Comparison of ENCODE assay signal across 8 cellular contexts in genomic region chr9:133119461-133120342, GRCh38. TPM values are rescaled to one million over a fixed set of nuclear protein-coding genes. Genes with fewer than 3 reads are reported as not detected.
DNase-seq lines count a peak whose midpoint lies in the region; ATAC-seq, FAIRE-seq and TF ChIP-seq lines count a peak whose summit lies in the region.

No MANE protein-coding gene starts in this region.

- DNase-seq in activated T-cell treated with anti-CD3 and anti-CD28 coated beads, Interleukin-2, amount 50 U/mL, for 72 hours: no peak
- DNase-seq in activated T-cell treated with anti-CD3 and anti-CD28 coated beads for 4 hours: no peak
- no peak for DNase-seq in K562 (ENCODE audit: extremely low read depth in 1 of 4, low spot score in 3 of 4)
- DNase-seq in lower leg skin (ENCODE audit: low spot score in 2 of 2): peak in 1 of 2 donors; percentile 94
- no peak for DNase-seq in tibial artery
- no peak for DNase-seq in cortex of kidney (lab: John Stamatoyannopoulos, UW)

- TF ChIP-seq RAD21 in K562 (CRISPR knock-in tag; conservative IDR thresholded peaks at IDR 0.05 in 1 of 2, IDR thresholded peaks at IDR 0.05 in 1 of 2): no peak

- no peak overlapping the region for H3K27ac ChIP-seq in K562 (ENCODE audit: extremely low read depth, low read depth, low read length)
- peak overlapping the region; percentile 21 to 79 for H3K27ac ChIP-seq in tibial artery

- peaks cover 84% of the 10 kb centered on the region for H3K79me2 ChIP-seq in K562 (ENCODE audit: control insufficient read depth, insufficient read depth, low read length)

- BruUV-seq in K562 (replicated peaks; lab: Mats Ljungman, UMichigan): TSS peak; percentile 45

- no peaks in the 10 kb centered on the region for H3K9me3 Mint-ChIP-seq in activated T-cell treated with anti-CD3 and anti-CD28 coated beads, Interleukin-2, amount 50 U/mL, for 72 hours

- H4K20me1 ChIP-seq in K562 (replicated peaks; ENCODE audit: control insufficient read depth, insufficient read depth, low read length): peaks cover 16% of the 10 kb centered on the region

- no peaks in the 10 kb centered on the region for H3K27me3 ChIP-seq in K562 (ENCODE audit: control insufficient read depth in 2 of 2, insufficient read depth in 2 of 2, low read length in 2 of 2)
- H3K27me3 ChIP-seq in tibial artery: no peaks in the 10 kb centered on the region

- no peak overlapping the region for H2AFZ ChIP-seq in K562 (ENCODE audit: low read depth, low read length)

- H3K9me3 ChIP-seq in K562 (replicated peaks; ENCODE audit: control insufficient read depth, insufficient read depth, low read depth, low read length): no peaks in the 10 kb centered on the region
- no peaks in the 10 kb centered on the region for H3K9me3 ChIP-seq in tibial artery

- H3K27ac Mint-ChIP-seq in activated T-cell treated with anti-CD3 and anti-CD28 coated beads, Interleukin-2, amount 50 U/mL, for 72 hours: peak overlapping the region; percentile 6

- peaks cover 14% of the 10 kb centered on the region; the same call in 2 of the 3 replicates for H3K36me3 ChIP-seq in K562 (ENCODE audit: control insufficient read depth, insufficient read depth, low read length)
- no peaks in the 10 kb centered on the region for H3K36me3 ChIP-seq in tibial artery

- TF ChIP-seq CTCF in K562 (IDR thresholded peaks at IDR 0.05 in 2 of 3, conservative IDR thresholded peaks at IDR 0.05 in 1 of 3; ENCODE audit: insufficient read depth in 2 of 3, low read depth in 1 of 3, low read length in 3 of 3) (no peak), lower leg skin (IDR thresholded peaks at IDR 0.05) (no peak), tibial artery (IDR thresholded peaks at IDR 0.05) (no peak)

- POLR2A ChIA-PET in K562 (lab: Yijun Ruan, JAX): interaction anchor here (0.6 to 2.8 kb wide), 4 partner anchors 11 to 1037 kb away, joined by 3 to 12 read pairs (median 6); no protein-coding TSS in a partner anchor

- H3K4me3 ChIP-seq in K562: peak overlapping the region; percentile 63; the same call in 1 of the 2 replicates
- H3K4me3 ChIP-seq in lower leg skin (ENCODE audit: low read depth, poor library complexity, severe bottlenecking): peak overlapping the region; percentile 4
- peak overlapping the region; percentile 84 to 85 for H3K4me3 ChIP-seq in tibial artery

- peaks cover 51% of the 10 kb centered on the region for H3K4me1 Mint-ChIP-seq in activated T-cell treated with anti-CD3 and anti-CD28 coated beads, Interleukin-2, amount 50 U/mL, for 72 hours (ENCODE audit: low read depth)

- 86% methylated on average over 23 of the region's 30 CpGs for WGBS in K562 (ENCODE audit: insufficient coverage, low coverage, missing lambda C conversion rate)
- WGBS in lower leg skin, 2 donors: 16 to 20% methylated on average over 19 to 25 of the region's 30 CpGs

- no peak for FAIRE-seq in K562 (lab: Jason Lieb, UNC)

- H3K4me3 Mint-ChIP-seq in activated T-cell treated with anti-CD3 and anti-CD28 coated beads, Interleukin-2, amount 50 U/mL, for 72 hours: peak overlapping the region; percentile 67 to 79

- ATAC-seq in activated T-cell treated with anti-CD3 and anti-CD28 coated beads, Interleukin-2, amount 50 U/mL, for 72 hours (replicated peaks in 1 of 2): no peak
- ATAC-seq in K562: no peak
- ATAC-seq in HG03342 (IDR thresholded peaks at IDR 0.05; ENCODE audit: unreplicated experiment): no peak
- no peak for ATAC-seq in GM19328 (IDR thresholded peaks at IDR 0.05; ENCODE audit: unreplicated experiment)

- CTCF ChIA-PET in K562 (lab: Yijun Ruan, JAX; ENCODE audit: low intra/inter-chr PET ratio): no interaction called here

- no peaks in the 10 kb centered on the region for H3K9me1 ChIP-seq in K562 (ENCODE audit: control insufficient read depth, insufficient read depth, low read length)

- TF ChIP-seq POLR2A in K562 (conservative IDR thresholded peaks at IDR 0.05) (no peak), lower leg skin (IDR thresholded peaks at IDR 0.05) (no peak)

- no peaks in the 10 kb centered on the region for H3K36me3 Mint-ChIP-seq in activated T-cell treated with anti-CD3 and anti-CD28 coated beads, Interleukin-2, amount 50 U/mL, for 72 hours (ENCODE audit: insufficient read depth in 2 of 2)

- H3K4me1 ChIP-seq in K562 (replicated peaks in 1 of 2; ENCODE audit: control insufficient read depth in 2 of 2, insufficient read depth in 2 of 2, low read length in 2 of 2) (peaks cover 55 to 95% of the 10 kb centered on the region in 2 experiments), tibial artery (peaks cover 0 to 82% (median 42%) of the 10 kb centered on the region in 4 donors)

- intact Hi-C loops in K562 (cut with micrococcal nuclease) (no loop called here), lower leg skin (cut with DNase I; ENCODE audit: low total_unique reads) (no loop called here), tibial artery (cut with DNase I; ENCODE audit: low total_unique reads) (no loop called here)

- no peak for TF ChIP-seq EP300 in K562 (IDR thresholded peaks at IDR 0.05; ENCODE audit: low read length)

- no peaks in the 10 kb centered on the region for H3K27me3 Mint-ChIP-seq in activated T-cell treated with anti-CD3 and anti-CD28 coated beads, Interleukin-2, amount 50 U/mL, for 72 hours (ENCODE audit: low read depth)

- in situ Hi-C loops in K562 (cut with MboI): no loop called here

- peak overlapping the region; percentile 78 for H3K4me2 ChIP-seq in K562 (ENCODE audit: insufficient read depth, low read length)

- peak overlapping the region; percentile 21 to 94; a peak in 3 of 4 replicates for H3K9ac ChIP-seq in K562 (ENCODE audit: insufficient read depth in 1 of 2, low read depth in 2 of 2, low read length in 2 of 2)

RNA-seq across cellular contexts. Expression of gene RALGDS, which starts 1.3 kb away (rescaled TPM):
- 10 to 100 TPM; 50.7 to 78.2 TPM for total RNA-seq in activated T-cell treated with anti-CD3 and anti-CD28 coated beads, Interleukin-2, amount 50 U/mL, for 72 hours
- total RNA-seq in K562 (2011; cell fraction: chromatin; rRNA removed; ENCODE audit: low replicate concordance): 62.0 and 176 TPM in 2 replicates
- 78.8 and 97.7 TPM in 2 replicates for total RNA-seq in K562 (2011; cell fraction: nucleolus; rRNA removed)
- 55.4 and 58.4 TPM in 2 replicates for total RNA-seq in K562 (2011; cell fraction: nucleoplasm; rRNA removed)
- 27.1 and 36.2 TPM in 2 replicates for total RNA-seq in K562 (2014; rRNA removed)
- 9.4 and 12.0 TPM in 2 replicates for total RNA-seq in K562 (2014; rRNA removed; fragmentation: Illumina TruSeq; extraction: Trizol)
- total RNA-seq in K562 (2015; rRNA removed; fragmentation: Illumina TruSeq; extraction: Trizol): 25.8 and 25.9 TPM in 2 replicates
- 28.6 and 37.3 TPM in 2 replicates for total RNA-seq in K562 (2021)
- polyA plus RNA-seq in K562 (2011; rRNA removed): 40.3 and 45.9 TPM in 2 replicates
- polyA plus RNA-seq in K562 (2011; cell fraction: cytosol; rRNA removed): 34.7 and 62.2 TPM in 2 replicates
- 170 and 326 TPM in 2 replicates for polyA plus RNA-seq in K562 (2011; cell fraction: nucleus; rRNA removed)
- 26.3 and 47.2 TPM in 2 replicates for polyA plus RNA-seq in K562 (2012)
- 28.7 and 34.9 TPM in 2 replicates for polyA plus RNA-seq in K562 (2014; fragmentation: Illumina TruSeq; extraction: Trizol)
- 1 to 10 TPM in 1 of 2 experiments, under 1 TPM in 1; 0.75 to 2.4 TPM for polyA plus RNA-seq in K562 (2014; fragmentation: Nextera tagmentation; extraction: Ambion mirVana)
- 39.5 and 43.3 TPM in 2 replicates for polyA plus RNA-seq in K562 (2014; rRNA removed)
- 12.0 and 17.4 TPM in 2 replicates for polyA minus RNA-seq in K562 (2011; rRNA and poly(A)+ RNA removed)
- polyA minus RNA-seq in K562 (2011; cell fraction: cytosol; rRNA and poly(A)+ RNA removed): 13.6 and 18.5 TPM in 2 replicates
- polyA minus RNA-seq in K562 (2011; cell fraction: nucleus; rRNA and poly(A)+ RNA removed): 30.2 and 36.5 TPM in 2 replicates
- total RNA-seq in lower leg skin: 100 to 1,000 TPM in 3 of 4 donors, 10 to 100 TPM in 1; 95.0 to 176 (median 123) TPM

RNA-seq across cellular contexts. Expression of gene GBGT1, which starts 44.0 kb away (rescaled TPM):
- 1 to 10 TPM in 1 of 2 donors, under 1 TPM in 1; 0.86 to 2.0 TPM for total RNA-seq in activated T-cell treated with anti-CD3 and anti-CD28 coated beads, Interleukin-2, amount 50 U/mL, for 72 hours
- total RNA-seq in K562 (2011; cell fraction: chromatin; rRNA removed; ENCODE audit: low replicate concordance): 36.0 and 113 TPM in 2 replicates
- total RNA-seq in K562 (2011; cell fraction: nucleolus; rRNA removed): 65.4 and 76.9 TPM in 2 replicates
- total RNA-seq in K562 (2011; cell fraction: nucleoplasm; rRNA removed): 49.2 and 52.3 TPM in 2 replicates
- 20.7 and 23.6 TPM in 2 replicates for total RNA-seq in K562 (2014; rRNA removed)
- total RNA-seq in K562 (2014; rRNA removed; fragmentation: Illumina TruSeq; extraction: Trizol): 6.3 and 9.4 TPM in 2 replicates
- 13.7 and 15.3 TPM in 2 replicates for total RNA-seq in K562 (2015; rRNA removed; fragmentation: Illumina TruSeq; extraction: Trizol)
- 24.6 and 25.8 TPM in 2 replicates for total RNA-seq in K562 (2021)
- polyA plus RNA-seq in K562 (2011; rRNA removed): 10.1 and 20.2 TPM in 2 replicates
- polyA plus RNA-seq in K562 (2011; cell fraction: cytosol; rRNA removed): 19.0 and 25.7 TPM in 2 replicates
- 44.6 and 60.7 TPM in 2 replicates for polyA plus RNA-seq in K562 (2011; cell fraction: nucleus; rRNA removed)
- 11.5 and 21.9 TPM in 2 replicates for polyA plus RNA-seq in K562 (2012)
- 17.8 and 18.8 TPM in 2 replicates for polyA plus RNA-seq in K562 (2014; fragmentation: Illumina TruSeq; extraction: Trizol)
- 1 to 10 TPM in 1 of 2 experiments, under 1 TPM in 1; 0.55 to 1.6 TPM for polyA plus RNA-seq in K562 (2014; fragmentation: Nextera tagmentation; extraction: Ambion mirVana)
- polyA plus RNA-seq in K562 (2014; rRNA removed): 16.1 and 20.6 TPM in 2 replicates
- polyA minus RNA-seq in K562 (2011; rRNA and poly(A)+ RNA removed): 12.7 and 14.4 TPM in 2 replicates
- 12.8 and 20.2 TPM in 2 replicates for polyA minus RNA-seq in K562 (2011; cell fraction: cytosol; rRNA and poly(A)+ RNA removed)
- polyA minus RNA-seq in K562 (2011; cell fraction: nucleus; rRNA and poly(A)+ RNA removed): 24.2 and 31.3 TPM in 2 replicates
- total RNA-seq in lower leg skin: 10 to 100 TPM in 1 of 4 donors, 1 to 10 TPM in 3; 3.6 to 13.5 (median 5.3) TPM

RNA-seq across cellular contexts. Expression of gene CEL, which starts 57.9 kb away (rescaled TPM):
- total RNA-seq in activated T-cell treated with anti-CD3 and anti-CD28 coated beads, Interleukin-2, amount 50 U/mL, for 72 hours: 1 to 10 TPM; 1.6 to 3.6 TPM
- 2.0 and 6.1 TPM in 2 replicates for total RNA-seq in K562 (2011; cell fraction: chromatin; rRNA removed; ENCODE audit: low replicate concordance)
- 2.8 and 3.8 TPM in 2 replicates for total RNA-seq in K562 (2011; cell fraction: nucleolus; rRNA removed)
- total RNA-seq in K562 (2011; cell fraction: nucleoplasm; rRNA removed): 2.3 TPM in 2 replicates
- total RNA-seq in K562 (2014; rRNA removed) (0.09 and 0.45 TPM in 2 replicates), K562 (2014; rRNA removed; fragmentation: Illumina TruSeq; extraction: Trizol) (0.15 and 0.16 TPM in 2 replicates), K562 (2015; rRNA removed; fragmentation: Illumina TruSeq; extraction: Trizol) (0.51 and 0.53 TPM in 2 replicates), K562 (2021) (3.0 and 4.0 TPM in 2 replicates), lower leg skin (10 to 100 TPM in 2 of 4 donors, 1 to 10 TPM in 1, under 1 TPM in 1; 0.38 to 31.2 (median 8.4) TPM)
- polyA plus RNA-seq in K562 (2011; rRNA removed) (0.46 and 0.65 TPM in 2 replicates), K562 (2014; fragmentation: Illumina TruSeq; extraction: Trizol) (0.62 and 0.91 TPM in 2 replicates), K562 (2014; fragmentation: Nextera tagmentation; extraction: Ambion mirVana) (not detected), K562 (2014; rRNA removed) (0.57 and 0.77 TPM in 2 replicates)
- polyA plus RNA-seq in K562 (2011; cell fraction: cytosol; rRNA removed): 0.32 and 0.43 TPM in 2 replicates
- 2.8 and 6.2 TPM in 2 replicates for polyA plus RNA-seq in K562 (2011; cell fraction: nucleus; rRNA removed)
- 0.77 and 2.3 TPM in 2 replicates for polyA plus RNA-seq in K562 (2012)
- polyA minus RNA-seq in K562 (2011; rRNA and poly(A)+ RNA removed): 0.14 and 0.21 TPM in 2 replicates
- not detected in 2 replicates for polyA minus RNA-seq in K562 (2011; cell fraction: cytosol; rRNA and poly(A)+ RNA removed)
- polyA minus RNA-seq in K562 (2011; cell fraction: nucleus; rRNA and poly(A)+ RNA removed): 0.54 and 0.89 TPM in 2 replicates

Comparison
In these comparisons a context has a peak if more than half of its experiments do, and no peak if none do; other contexts are left out.
1. H3K4me3 ChIP-seq: peak in every context shown above with its lines; median percentile 84 in tibial artery; 63 in K562; 4 in lower leg skin.